In the genomic region with DNA sequence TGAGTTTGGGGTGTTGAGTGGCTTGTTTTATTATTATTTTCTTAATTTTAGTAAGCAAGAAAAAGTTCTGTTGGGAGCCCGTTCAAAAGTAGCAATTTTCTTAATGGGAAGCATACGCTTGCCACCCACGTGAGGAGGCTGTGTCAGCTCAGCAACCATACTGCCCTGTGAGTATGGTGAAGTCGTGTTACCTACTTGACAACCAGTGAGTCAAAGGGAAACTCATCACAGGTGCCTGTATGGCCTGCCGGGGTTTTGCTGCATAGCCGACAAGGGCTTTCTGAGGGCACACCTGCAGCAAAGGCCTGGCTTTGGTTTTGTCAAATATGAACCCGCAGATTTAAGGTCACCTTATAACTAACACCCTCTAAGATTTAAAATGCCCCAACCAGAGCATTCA, we compare ENCODE assay signal across 9 cellular contexts. TPM values are rescaled to one million over a fixed set of nuclear protein-coding genes. Genes with fewer than 3 reads are reported as not detected.
DNase-seq lines count a peak whose midpoint lies in the region; ATAC-seq and TF ChIP-seq lines count a peak whose summit lies in the region.
"Had no signal": no experiment of that assay in that cellular context is flagged by ENCODE, and none has a peak within 500 bp of the region (broad histone marks: within the 10 kb centered on the region; RNA-seq: fewer than 3 reads in every experiment).

No MANE protein-coding gene starts in this region.

- H3K4me3 Mint-ChIP-seq in osteocyte (ENCODE audit: unreplicated experiment), result no peak overlapping the region

- TF ChIP-seq CTCF in osteocyte (IDR thresholded peaks at IDR 0.05) (no peak), ascending aorta (IDR thresholded peaks at IDR 0.05) (no peak)

- H3K4me1 Mint-ChIP-seq in osteocyte (ENCODE audit: unreplicated experiment), result peaks cover 23% of the 10 kb centered on the region

- peak; percentile 44 to 51 for DNase-seq in activated CD4-positive, alpha-beta T cell treated with anti-CD3 and anti-CD28 coated beads for 4 hours
- peak in 2 of 3 donors; percentile 8 to 29 for DNase-seq in stimulated activated CD4-positive, alpha-beta T cell treated with anti-CD3 and anti-CD28 coated beads, Interleukin-12 subunit alpha, Interleukin-12 subunit beta, amount 100 ng/mL, for 48 hours (ENCODE audit: low read depth in 2 of 3, low spot score in 1 of 3)
- no peak for DNase-seq in NOMO-1 treated with DMSO at 0.1 percent for 48 hours (lab: John Stamatoyannopoulos, UW; ENCODE audit: unreplicated experiment)
- DNase-seq in SW480 (ENCODE audit: low spot score), result no peak
- no peak for DNase-seq in osteocyte (ENCODE audit: extremely low spot score, unreplicated experiment)
- no peak for DNase-seq in ascending aorta (ENCODE audit: low spot score in 2 of 2)
- DNase-seq: upper lobe of right lung had no signal

- no peak overlapping the region for H3K4me3 ChIP-seq in ascending aorta
- H3K4me3 ChIP-seq: upper lobe of right lung had no signal

- H3K27ac ChIP-seq in ascending aorta, result no peak overlapping the region
- H3K27ac ChIP-seq: upper lobe of right lung had no signal

- no peaks in the 10 kb centered on the region for H3K36me3 ChIP-seq in ascending aorta
- H3K36me3 ChIP-seq: upper lobe of right lung had no signal

- H3K27me3 Mint-ChIP-seq in osteocyte (ENCODE audit: unreplicated experiment), result no peaks in the 10 kb centered on the region

- intact Hi-C loops in ascending aorta (cut with DNase I), result no loop called here

- no peaks in the 10 kb centered on the region for H3K9me3 ChIP-seq in ascending aorta
- H3K9me3 ChIP-seq: upper lobe of right lung had no signal

- no peaks in the 10 kb centered on the region for H3K9me3 Mint-ChIP-seq in osteocyte (ENCODE audit: unreplicated experiment)

- no peaks in the 10 kb centered on the region for H3K36me3 Mint-ChIP-seq in osteocyte (ENCODE audit: unreplicated experiment)

- no peaks in the 10 kb centered on the region for H3K27me3 ChIP-seq in ascending aorta
- H3K27me3 ChIP-seq: upper lobe of right lung had no signal

- no peak overlapping the region for H3K27ac Mint-ChIP-seq in osteocyte (ENCODE audit: unreplicated experiment)

- peak; percentile 94 for ATAC-seq in GM18868 (IDR thresholded peaks at IDR 0.05; ENCODE audit: unreplicated experiment)
- ATAC-seq in HG02973 (IDR thresholded peaks at IDR 0.05; ENCODE audit: unreplicated experiment), result peak; percentile 83
- ATAC-seq: upper lobe of right lung had no signal

- H3K4me1 ChIP-seq in ascending aorta, result peaks cover 6 to 10% of the 10 kb centered on the region in 2 donors

RNA-seq across cellular contexts. Expression of gene PITPNM2, which starts 31.1 kb away (rescaled TPM):
- 10.1 and 11.0 TPM in 2 replicates for total RNA-seq in osteocyte
- 8.4 TPM for total RNA-seq in ascending aorta

Comparison
In these comparisons a context has a peak if more than half of its experiments do, and no peak if none do; other contexts are left out.
1. DNase-seq: peak in activated CD4-positive, alpha-beta T cell treated with anti-CD3 and anti-CD28 coated beads for 4 hours (2 of 2) and stimulated activated CD4-positive, alpha-beta T cell treated with anti-CD3 and anti-CD28 coated beads, Interleukin-12 subunit alpha, Interleukin-12 subunit beta, amount 100 ng/mL, for 48 hours (2 of 3); none in NOMO-1 treated with DMSO at 0.1 percent for 48 hours (single experiment), SW480 (single experiment), osteocyte (single experiment) and ascending aorta (0 of 2).